11 cellular contexts compared by ENCODE assay signal in genomic region chr19:10979950-10980349, GRCh38. TPM values are rescaled to one million over a fixed set of nuclear protein-coding genes. Genes with fewer than 3 reads are reported as not detected.
A peak's percentile ranks its signal among the peaks of the same experiment; 100 is the strongest.
DNase-seq lines count a peak whose midpoint lies in the region; ATAC-seq and TF ChIP-seq lines count a peak whose summit lies in the region.
"Had no signal": no experiment of that assay in that cellular context is flagged by ENCODE, and none has a peak within 500 bp of the region (broad histone marks: within the 10 kb centered on the region; RNA-seq: fewer than 3 reads in every experiment).

No MANE protein-coding gene starts in this region.

- H3K4me3 Mint-ChIP-seq in activated CD8-positive, alpha-beta T cell treated with anti-CD3 and anti-CD28 coated beads for 36 hours, result no peak overlapping the region

- peaks cover 6% of the 10 kb centered on the region for H3K36me3 Mint-ChIP-seq in activated CD8-positive, alpha-beta T cell treated with anti-CD3 and anti-CD28 coated beads for 36 hours (ENCODE audit: low read depth)

- TF ChIP-seq CTCF in HL-60 (IDR thresholded peaks at IDR 0.05; ENCODE audit: insufficient read depth, low read length), result peak; percentile 13
- TF ChIP-seq CTCF in activated CD8-positive, alpha-beta T cell treated with anti-CD3 and anti-CD28 coated beads for 36 hours (IDR thresholded peaks at IDR 0.05), result no peak

- intact Hi-C loops in activated CD8-positive, alpha-beta T cell treated with anti-CD3 and anti-CD28 coated beads for 36 hours (cut with micrococcal nuclease), result no loop called here

- ATAC-seq in activated CD8-positive, alpha-beta T cell treated with anti-CD3 and anti-CD28 coated beads for 36 hours, result peak; percentile 81

- H3K27ac ChIP-seq in BLaER1 (peak overlapping the region; percentile 74), HL-60 (replicated peaks) (no peak overlapping the region)

- no peaks in the 10 kb centered on the region for H3K9me3 Mint-ChIP-seq in activated CD8-positive, alpha-beta T cell treated with anti-CD3 and anti-CD28 coated beads for 36 hours

- peaks cover 67% of the 10 kb centered on the region for H3K36me3 ChIP-seq in BLaER1

- H3K4me3 ChIP-seq in BLaER1 (peak overlapping the region; percentile 27), HL-60 (replicated peaks; ENCODE audit: insufficient read depth, low read length) (no peak overlapping the region)

- H3K27me3 ChIP-seq in BLaER1 (no peaks in the 10 kb centered on the region), HL-60 (ENCODE audit: insufficient read depth, poor library complexity, severe bottlenecking) (no peaks in the 10 kb centered on the region)

- H3K4me1 ChIP-seq in BLaER1, result peaks cover 98% of the 10 kb centered on the region

- H3K27me3 Mint-ChIP-seq in activated CD8-positive, alpha-beta T cell treated with anti-CD3 and anti-CD28 coated beads for 36 hours, result no peaks in the 10 kb centered on the region

- peaks cover 100% of the 10 kb centered on the region for H4K20me1 ChIP-seq in BLaER1

- no peaks in the 10 kb centered on the region for H3K9me3 ChIP-seq in BLaER1
- H3K9me3 ChIP-seq: Caco-2 had no signal

- peak overlapping the region; percentile 72 for H3K9ac ChIP-seq in BLaER1

- peaks cover 28% of the 10 kb centered on the region for H3K4me1 Mint-ChIP-seq in activated CD8-positive, alpha-beta T cell treated with anti-CD3 and anti-CD28 coated beads for 36 hours (ENCODE audit: low read depth)

- DNase-seq in HL-60 (ENCODE audit: low read depth in 1 of 2, low spot score in 1 of 2) (peak; percentile 36 to 91), inferior parietal cortex (ENCODE audit: extremely low spot score) (peak; percentile 40), NCI-H187 treated with DMSO at 0.1 percent for 48 hours (lab: John Stamatoyannopoulos, UW) (no peak), hippocampal formation (lab: John Stamatoyannopoulos, UW) (no peak), NCI-H748 treated with DMSO at 0.1 percent for 48 hours (lab: John Stamatoyannopoulos, UW) (no peak)
- peak; percentile 52 for DNase-seq in activated CD8-positive, alpha-beta T cell treated with anti-CD3 and anti-CD28 coated beads for 36 hours
- DNase-seq in activated CD4-positive, CD25-positive, alpha-beta regulatory T cell (lab: John Stamatoyannopoulos, UW), result no peak
- DNase-seq: activated CD8-positive, alpha-beta memory T cell treated with anti-CD3 and anti-CD28 coated beads, Interleukin-2, amount 50 U/mL, for 4 hours; Caco-2; NCI-H524 treated with DMSO at 0.1 percent for 48 hours had no signal

- CTCF ChIA-PET in activated CD8-positive, alpha-beta T cell treated with anti-CD3 and anti-CD28 coated beads for 36 hours (lab: Charles Lee), result interaction anchor here (0.8 kb wide), 1 partner anchor 49 kb away, joined by 3 read pairs; no protein-coding TSS in a partner anchor

- H3K4me2 ChIP-seq in BLaER1, result peak overlapping the region; percentile 87

- POLR2A ChIA-PET in activated CD8-positive, alpha-beta T cell treated with anti-CD3 and anti-CD28 coated beads for 36 hours (lab: Charles Lee), result interaction anchor here (0.6 to 0.8 kb wide), 3 partner anchors 23 to 265 kb away, joined by 3 to 4 read pairs (median 4); no protein-coding TSS in a partner anchor

- peak overlapping the region; percentile 11 for H3K27ac Mint-ChIP-seq in activated CD8-positive, alpha-beta T cell treated with anti-CD3 and anti-CD28 coated beads for 36 hours

RNA-seq across cellular contexts. Expression of gene SMARCA4, which starts 19.1 kb away (rescaled TPM):
- 10 to 100 TPM; 97.0 to 98.7 TPM for total RNA-seq in activated CD8-positive, alpha-beta T cell treated with anti-CD3 and anti-CD28 coated beads for 36 hours

RNA-seq across cellular contexts. Expression of gene TIMM29, which starts 51.3 kb away (rescaled TPM):
- total RNA-seq in activated CD8-positive, alpha-beta T cell treated with anti-CD3 and anti-CD28 coated beads for 36 hours, result 10 to 100 TPM; 14.7 to 17.7 TPM

RNA-seq across cellular contexts. Expression of gene YIPF2, which starts 51.5 kb away (rescaled TPM):
- 10 to 100 TPM; 21.7 to 24.4 TPM for total RNA-seq in activated CD8-positive, alpha-beta T cell treated with anti-CD3 and anti-CD28 coated beads for 36 hours

Comparison
In these comparisons a context has a peak if more than half of its experiments do, and no peak if none do; other contexts are left out.
1. DNase-seq: peak in HL-60 (2 of 2), activated CD8-positive, alpha-beta T cell treated with anti-CD3 and anti-CD28 coated beads for 36 hours (single experiment) and inferior parietal cortex (single experiment); none in NCI-H187 treated with DMSO at 0.1 percent for 48 hours (single experiment), activated CD4-positive, CD25-positive, alpha-beta regulatory T cell (0 of 4), hippocampal formation (0 of 2) and NCI-H748 treated with DMSO at 0.1 percent for 48 hours (single experiment).